4 cellular contexts compared by ENCODE assay signal in the genomic region with DNA sequence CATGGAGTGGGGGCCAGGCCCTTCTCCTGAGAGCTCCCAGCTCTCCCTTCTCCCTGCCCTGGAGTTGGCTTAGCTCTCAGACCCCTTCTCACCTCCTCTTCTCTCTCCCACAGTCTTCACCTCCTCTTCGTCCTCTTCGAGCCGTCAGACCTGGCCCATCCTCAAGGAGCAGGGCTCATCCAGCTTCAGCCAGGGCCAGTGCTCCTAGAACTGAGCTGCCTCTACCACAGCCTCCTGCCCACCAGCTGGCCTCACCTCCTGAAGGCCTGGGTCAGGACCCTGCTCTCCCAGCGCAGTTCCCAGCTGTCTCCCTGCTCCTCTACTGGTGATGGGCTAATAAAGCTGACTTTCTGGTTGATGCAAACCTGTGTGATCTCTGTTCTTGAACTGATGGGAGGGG. TPM values are rescaled to one million over a fixed set of nuclear protein-coding genes. Genes with fewer than 3 reads are reported as not detected.
"Had no signal": no experiment of that assay in that cellular context is flagged by ENCODE, and none has a peak within 500 bp of the region (broad histone marks: within the 10 kb centered on the region; RNA-seq: fewer than 3 reads in every experiment).

No MANE protein-coding gene starts in this region.

RNA-seq across cellular contexts. Expression of a gene that starts 34.1 kb away (rescaled TPM):
- total RNA-seq: HT-29, IMR-90, Right ventricle myocardium superior, SJSA1 had no signal
- polyA plus RNA-seq: IMR-90 had no signal
